In the genomic region with DNA sequence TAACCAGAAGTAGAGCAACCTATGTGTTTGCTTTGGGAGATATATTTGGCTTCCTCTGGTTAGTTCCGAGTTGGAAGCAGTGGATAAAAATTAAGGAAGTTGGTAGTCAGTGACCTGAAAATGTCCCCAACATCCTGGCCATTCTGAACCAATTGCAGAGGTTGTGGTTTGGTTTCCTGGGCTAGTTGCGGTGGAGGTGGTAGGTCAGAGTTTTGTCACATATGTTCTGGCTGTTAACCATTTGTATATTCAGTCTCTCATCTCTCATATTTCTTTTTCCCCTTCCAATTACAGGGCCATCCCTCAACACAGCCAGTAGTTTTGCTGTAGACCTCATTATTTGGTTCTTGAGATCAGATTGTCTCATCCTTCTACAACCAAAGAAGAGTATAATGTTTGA, we compare ENCODE assay signal across 31 cellular contexts.
A peak's percentile ranks its signal among the peaks of the same experiment; 100 is the strongest.
DNase-seq lines count a peak whose midpoint lies in the region; ATAC-seq, FAIRE-seq and TF ChIP-seq lines count a peak whose summit lies in the region.
"Had no signal": no experiment of that assay in that cellular context is flagged by ENCODE, and none has a peak within 500 bp of the region (broad histone marks: within the 10 kb centered on the region; RNA-seq: fewer than 3 reads in every experiment).

No MANE protein-coding gene starts in this region.

- ATAC-seq in GM18870 (IDR thresholded peaks at IDR 0.05; ENCODE audit: unreplicated experiment) (peak; percentile 63), HG03460 (IDR thresholded peaks at IDR 0.05; ENCODE audit: unreplicated experiment) (peak; percentile 63), Right ventricle myocardium inferior (no peak)
- ATAC-seq: K562, left cardiac atrium, right cardiac atrium, T-helper 17 cell had no signal

- peak; percentile 2 for DNase-seq in H4 (ENCODE audit: low spot score)
- DNase-seq in bronchial epithelial cell (ENCODE audit: low read depth): no peak
- DNase-seq in effector CD4-positive, alpha-beta T cell: no peak
- DNase-seq in Right ventricle myocardium inferior (ENCODE audit: missing footprints): no peak
- no peak for DNase-seq in activated gamma-delta T cell (lab: John Stamatoyannopoulos, UW)
- DNase-seq: activated effector memory CD4-positive, alpha-beta T cell treated with Interleukin-2 at 50 U/mL for 16 hours; activated naive CD8-positive, alpha-beta T cell treated with anti-CD3 and anti-CD28 coated beads for 36 hours; C1 segment of cervical spinal cord; Caco-2; caudate nucleus; left cardiac atrium; mesenchymal stem cell; MG63; NCI-H1417; NCI-H2029 treated with DMSO at 0.1 percent for 48 hours; NCI-H226; right cardiac atrium; RPMI8226; spleen; stimulated activated CD4-positive, alpha-beta T cell treated with anti-CD3 and anti-CD28 coated beads, Interleukin-2, amount 100 ng/mL, for 48 hours; T-helper 17 cell; trophoblast cell had no signal

- peak; percentile 18 for FAIRE-seq in bronchial epithelial cell (lab: Jason Lieb, UNC)
- FAIRE-seq: astrocyte, endometrium, frontal cortex, G401.6, HTR-8/SVneo, K562 had no signal

- H3K27me3 ChIP-seq in bronchial epithelial cell (ENCODE audit: control insufficient read depth, insufficient read depth, low read length): no peaks in the 10 kb centered on the region
- H3K27me3 ChIP-seq: MG63, spleen had no signal

- no peak for TF ChIP-seq CTCF in bronchial epithelial cell (IDR thresholded peaks at IDR 0.05; ENCODE audit: insufficient read depth, low read length, severe bottlenecking)

- intact Hi-C loops in Right ventricle myocardium inferior (cut with DNase I): no loop called here

- H3K4me3 ChIP-seq in bronchial epithelial cell (ENCODE audit: low read depth, low read length): no peak overlapping the region
- H3K4me3 ChIP-seq: HAP-1, K562, MG63, spleen had no signal

- H3K36me3 ChIP-seq in bronchial epithelial cell (ENCODE audit: control insufficient read depth, insufficient read depth, low read length): no peaks in the 10 kb centered on the region
- H3K36me3 ChIP-seq: HAP-1, MG63, spleen had no signal
